In genomic region chr15:63244399-63244798, GRCh38 we compare ENCODE assay signal across 1 cellular context.
TF ChIP-seq lines count a peak whose summit lies in the region.

No MANE protein-coding gene starts in this region.

TF ChIP-seq in WTC11, 78 proteins besides CTCF, POLR2A, EP300 and RAD21 (continued from another document):
- TF ChIP-seq, protein P1, sequence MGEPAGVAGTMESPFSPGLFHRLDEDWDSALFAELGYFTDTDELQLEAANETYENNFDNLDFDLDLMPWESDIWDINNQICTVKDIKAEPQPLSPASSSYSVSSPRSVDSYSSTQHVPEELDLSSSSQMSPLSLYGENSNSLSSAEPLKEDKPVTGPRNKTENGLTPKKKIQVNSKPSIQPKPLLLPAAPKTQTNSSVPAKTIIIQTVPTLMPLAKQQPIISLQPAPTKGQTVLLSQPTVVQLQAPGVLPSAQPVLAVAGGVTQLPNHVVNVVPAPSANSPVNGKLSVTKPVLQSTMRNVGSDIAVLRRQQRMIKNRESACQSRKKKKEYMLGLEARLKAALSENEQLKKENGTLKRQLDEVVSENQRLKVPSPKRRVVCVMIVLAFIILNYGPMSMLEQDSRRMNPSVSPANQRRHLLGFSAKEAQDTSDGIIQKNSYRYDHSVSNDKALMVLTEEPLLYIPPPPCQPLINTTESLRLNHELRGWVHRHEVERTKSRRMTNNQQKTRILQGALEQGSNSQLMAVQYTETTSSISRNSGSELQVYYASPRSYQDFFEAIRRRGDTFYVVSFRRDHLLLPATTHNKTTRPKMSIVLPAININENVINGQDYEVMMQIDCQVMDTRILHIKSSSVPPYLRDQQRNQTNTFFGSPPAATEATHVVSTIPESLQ (CRISPR knock-in tag; IDR thresholded peaks at IDR 0.05): no peak
